1 cellular context compared by ENCODE assay signal in the genomic region with DNA sequence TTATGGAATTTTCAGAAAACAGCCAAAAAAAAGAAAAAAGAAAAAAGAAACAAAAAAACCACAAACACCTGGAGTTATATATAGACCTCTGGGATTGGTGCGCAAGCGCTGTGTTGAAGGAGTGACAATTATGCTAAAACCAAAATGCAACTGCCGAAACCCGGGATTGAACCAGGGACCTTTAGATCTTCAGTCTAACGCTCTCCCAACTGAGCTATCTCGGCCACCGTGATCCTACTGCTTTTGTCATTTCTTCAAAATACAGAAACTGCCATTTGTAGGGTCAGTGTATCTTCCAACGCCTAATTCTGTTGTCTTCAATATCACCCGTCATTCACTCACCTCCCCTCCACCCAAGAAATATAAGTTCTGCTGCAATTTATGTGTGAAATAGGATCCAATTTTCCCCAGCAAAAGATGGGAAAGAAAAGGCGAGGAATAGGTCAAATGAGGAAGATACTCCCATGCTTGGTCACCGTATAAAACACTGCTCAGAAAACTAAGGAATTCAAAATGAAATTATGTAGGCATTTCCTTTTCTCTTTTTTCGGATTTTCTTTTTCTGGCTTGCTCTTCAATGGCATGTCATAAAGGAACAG.
A peak's percentile ranks its signal among the peaks of the same experiment; 100 is the strongest.
TF ChIP-seq lines count a peak whose summit lies in the region.

No MANE protein-coding gene starts in this region.

TF ChIP-seq in HEK293, 187 proteins besides CTCF, POLR2A, EP300 and RAD21 (continued from another document and continues in another):
- TF ChIP-seq, protein P1, sequence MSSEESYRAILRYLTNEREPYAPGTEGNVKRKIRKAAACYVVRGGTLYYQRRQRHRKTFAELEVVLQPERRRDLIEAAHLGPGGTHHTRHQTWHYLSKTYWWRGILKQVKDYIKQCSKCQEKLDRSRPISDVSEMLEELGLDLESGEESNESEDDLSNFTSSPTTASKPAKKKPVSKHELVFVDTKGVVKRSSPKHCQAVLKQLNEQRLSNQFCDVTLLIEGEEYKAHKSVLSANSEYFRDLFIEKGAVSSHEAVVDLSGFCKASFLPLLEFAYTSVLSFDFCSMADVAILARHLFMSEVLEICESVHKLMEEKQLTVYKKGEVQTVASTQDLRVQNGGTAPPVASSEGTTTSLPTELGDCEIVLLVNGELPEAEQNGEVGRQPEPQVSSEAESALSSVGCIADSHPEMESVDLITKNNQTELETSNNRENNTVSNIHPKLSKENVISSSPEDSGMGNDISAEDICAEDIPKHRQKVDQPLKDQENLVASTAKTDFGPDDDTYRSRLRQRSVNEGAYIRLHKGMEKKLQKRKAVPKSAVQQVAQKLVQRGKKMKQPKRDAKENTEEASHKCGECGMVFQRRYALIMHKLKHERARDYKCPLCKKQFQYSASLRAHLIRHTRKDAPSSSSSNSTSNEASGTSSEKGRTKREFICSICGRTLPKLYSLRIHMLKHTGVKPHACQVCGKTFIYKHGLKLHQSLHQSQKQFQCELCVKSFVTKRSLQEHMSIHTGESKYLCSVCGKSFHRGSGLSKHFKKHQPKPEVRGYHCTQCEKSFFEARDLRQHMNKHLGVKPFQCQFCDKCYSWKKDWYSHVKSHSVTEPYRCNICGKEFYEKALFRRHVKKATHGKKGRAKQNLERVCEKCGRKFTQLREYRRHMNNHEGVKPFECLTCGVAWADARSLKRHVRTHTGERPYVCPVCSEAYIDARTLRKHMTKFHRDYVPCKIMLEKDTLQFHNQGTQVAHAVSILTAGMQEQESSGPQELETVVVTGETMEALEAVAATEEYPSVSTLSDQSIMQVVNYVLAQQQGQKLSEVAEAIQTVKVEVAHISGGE (tag by site-specific recombination; conservative IDR thresholded peaks at IDR 0.05; ENCODE audit: low read depth): no peak
- TF ChIP-seq ZNF140 (tag by site-specific recombination; IDR thresholded peaks at IDR 0.05) (no peak), TRIM28 (IDR thresholded peaks at IDR 0.05; ENCODE audit: borderline replicate concordance, low read length) (no peak), ZNF704 (tag by site-specific recombination; IDR thresholded peaks at IDR 0.05) (no peak), REST (tag by site-specific recombination; IDR thresholded peaks at IDR 0.05) (no peak), ZNF785 (tag by site-specific recombination; IDR thresholded peaks at IDR 0.05) (no peak), ZNF600 (tag by site-specific recombination; IDR thresholded peaks at IDR 0.05) (no peak), GLIS1 (tag by site-specific recombination; IDR thresholded peaks at IDR 0.05) (no peak), ZFHX2 (tag by site-specific recombination; conservative IDR thresholded peaks at IDR 0.05) (no peak), ZNF521 (tag by site-specific recombination; IDR thresholded peaks at IDR 0.05) (no peak), ZNF473 (tag by site-specific recombination; IDR thresholded peaks at IDR 0.05) (no peak), ZNF670 (tag by site-specific recombination; IDR thresholded peaks at IDR 0.05; ENCODE audit: low read depth) (no peak), ZBTB20 (tag by site-specific recombination; IDR thresholded peaks at IDR 0.05) (no peak), SP2 (tag by site-specific recombination; IDR thresholded peaks at IDR 0.05) (no peak), ZNF324 (tag by site-specific recombination; IDR thresholded peaks at IDR 0.05) (0 out of 2 replicates have a peak, but pooled peaks have one; percentile 51), ZNF623 (tag by site-specific recombination; IDR thresholded peaks at IDR 0.05) (no peak), ZNF76 (tag by site-specific recombination; IDR thresholded peaks at IDR 0.05; ENCODE audit: borderline replicate concordance, low read depth) (peak; percentile 43; the same call in 1 of the 2 replicates), ZNF23 (tag by site-specific recombination; IDR thresholded peaks at IDR 0.05; ENCODE audit: borderline replicate concordance) (no peak), ZNF112 (tag by site-specific recombination; IDR thresholded peaks at IDR 0.05) (no peak), ZNF10 (tag by site-specific recombination; IDR thresholded peaks at IDR 0.05) (peak; percentile 58; the same call in 1 of the 2 replicates), PRDM2 (tag by site-specific recombination; IDR thresholded peaks at IDR 0.05; ENCODE audit: borderline replicate concordance) (no peak), KLF9 (tag by site-specific recombination; IDR thresholded peaks at IDR 0.05; ENCODE audit: low read depth) (no peak), ZBTB21 (tag by site-specific recombination; IDR thresholded peaks at IDR 0.05) (peak; percentile 66)
- TF ChIP-seq, protein P2, sequence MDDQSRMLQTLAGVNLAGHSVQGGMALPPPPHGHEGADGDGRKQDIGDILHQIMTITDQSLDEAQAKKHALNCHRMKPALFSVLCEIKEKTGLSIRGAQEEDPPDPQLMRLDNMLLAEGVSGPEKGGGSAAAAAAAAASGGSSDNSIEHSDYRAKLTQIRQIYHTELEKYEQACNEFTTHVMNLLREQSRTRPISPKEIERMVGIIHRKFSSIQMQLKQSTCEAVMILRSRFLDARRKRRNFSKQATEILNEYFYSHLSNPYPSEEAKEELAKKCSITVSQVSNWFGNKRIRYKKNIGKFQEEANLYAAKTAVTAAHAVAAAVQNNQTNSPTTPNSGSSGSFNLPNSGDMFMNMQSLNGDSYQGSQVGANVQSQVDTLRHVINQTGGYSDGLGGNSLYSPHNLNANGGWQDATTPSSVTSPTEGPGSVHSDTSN (CRISPR knock-in tag; IDR thresholded peaks at IDR 0.05): no peak
- TF ChIP-seq, protein P3, sequence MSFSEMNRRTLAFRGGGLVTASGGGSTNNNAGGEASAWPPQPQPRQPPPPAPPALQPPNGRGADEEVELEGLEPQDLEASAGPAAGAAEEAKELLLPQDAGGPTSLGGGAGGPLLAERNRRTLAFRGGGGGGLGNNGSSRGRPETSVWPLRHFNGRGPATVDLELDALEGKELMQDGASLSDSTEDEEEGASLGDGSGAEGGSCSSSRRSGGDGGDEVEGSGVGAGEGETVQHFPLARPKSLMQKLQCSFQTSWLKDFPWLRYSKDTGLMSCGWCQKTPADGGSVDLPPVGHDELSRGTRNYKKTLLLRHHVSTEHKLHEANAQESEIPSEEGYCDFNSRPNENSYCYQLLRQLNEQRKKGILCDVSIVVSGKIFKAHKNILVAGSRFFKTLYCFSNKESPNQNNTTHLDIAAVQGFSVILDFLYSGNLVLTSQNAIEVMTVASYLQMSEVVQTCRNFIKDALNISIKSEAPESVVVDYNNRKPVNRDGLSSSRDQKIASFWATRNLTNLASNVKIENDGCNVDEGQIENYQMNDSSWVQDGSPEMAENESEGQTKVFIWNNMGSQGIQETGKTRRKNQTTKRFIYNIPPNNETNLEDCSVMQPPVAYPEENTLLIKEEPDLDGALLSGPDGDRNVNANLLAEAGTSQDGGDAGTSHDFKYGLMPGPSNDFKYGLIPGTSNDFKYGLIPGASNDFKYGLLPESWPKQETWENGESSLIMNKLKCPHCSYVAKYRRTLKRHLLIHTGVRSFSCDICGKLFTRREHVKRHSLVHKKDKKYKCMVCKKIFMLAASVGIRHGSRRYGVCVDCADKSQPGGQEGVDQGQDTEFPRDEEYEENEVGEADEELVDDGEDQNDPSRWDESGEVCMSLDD (tag by site-specific recombination; IDR thresholded peaks at IDR 0.05): no peak
- TF ChIP-seq, protein P4, sequence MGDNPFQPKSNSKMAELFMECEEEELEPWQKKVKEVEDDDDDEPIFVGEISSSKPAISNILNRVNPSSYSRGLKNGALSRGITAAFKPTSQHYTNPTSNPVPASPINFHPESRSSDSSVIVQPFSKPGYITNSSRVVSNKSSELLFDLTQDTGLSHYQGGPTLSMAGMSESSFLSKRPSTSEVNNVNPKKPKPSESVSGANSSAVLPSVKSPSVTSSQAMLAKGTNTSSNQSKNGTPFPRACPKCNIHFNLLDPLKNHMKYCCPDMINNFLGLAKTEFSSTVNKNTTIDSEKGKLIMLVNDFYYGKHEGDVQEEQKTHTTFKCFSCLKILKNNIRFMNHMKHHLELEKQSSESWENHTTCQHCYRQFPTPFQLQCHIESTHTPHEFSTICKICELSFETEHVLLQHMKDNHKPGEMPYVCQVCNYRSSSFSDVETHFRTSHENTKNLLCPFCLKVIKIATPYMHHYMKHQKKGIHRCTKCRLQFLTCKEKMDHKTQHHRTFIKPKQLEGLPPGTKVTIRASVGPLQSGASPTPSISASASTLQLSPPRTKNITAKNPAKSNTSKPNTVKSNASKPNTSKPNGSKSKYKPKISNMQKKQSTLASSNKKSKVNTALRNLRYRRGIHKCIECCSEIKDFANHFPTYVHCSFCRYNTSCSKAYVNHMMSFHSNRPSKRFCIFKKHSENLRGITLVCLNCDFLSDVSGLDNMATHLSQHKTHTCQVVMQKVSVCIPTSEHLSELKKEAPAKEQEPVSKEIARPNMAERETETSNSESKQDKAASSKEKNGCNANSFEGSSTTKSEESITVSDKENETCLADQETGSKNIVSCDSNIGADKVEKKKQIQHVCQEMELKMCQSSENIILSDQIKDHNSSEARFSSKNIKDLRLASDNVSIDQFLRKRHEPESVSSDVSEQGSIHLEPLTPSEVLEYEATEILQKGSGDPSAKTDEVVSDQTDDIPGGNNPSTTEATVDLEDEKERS (tag by site-specific recombination; IDR thresholded peaks at IDR 0.05): no peak
